ENCODE assay signal across 1 cellular context in genomic region chr3:128879125-128879969, GRCh38.
TF ChIP-seq lines count a peak whose summit lies in the region.

ACAD9 (plus strand) TSS chr3:128879620; CDS start chr3:128879692, 72 bp downstream.

TF ChIP-seq in SK-N-SH, 30 proteins besides CTCF, POLR2A, EP300 and RAD21 (continued from another document):
- TF ChIP-seq USF1 (IDR thresholded peaks at IDR 0.05; ENCODE audit: borderline replicate concordance, low read depth) (peak; percentile 97), TEAD4 (IDR thresholded peaks at IDR 0.05; ENCODE audit: borderline replicate concordance, insufficient read depth) (no peak), ELF1 (IDR thresholded peaks at IDR 0.05) (no peak), JUND (IDR thresholded peaks at IDR 0.05) (no peak), USF2 (IDR thresholded peaks at IDR 0.05; ENCODE audit: borderline replicate concordance, low read depth, low read length) (peak; percentile 94), POLR2AphosphoS5 (IDR thresholded peaks at IDR 0.05; ENCODE audit: low read depth, low read length) (peak; percentile 94)
